1 cellular context compared by ENCODE assay signal in genomic region chr17:44308320-44308818, GRCh38.
A peak's percentile ranks its signal among the peaks of the same experiment; 100 is the strongest.
TF ChIP-seq lines count a peak whose summit lies in the region.

RUNDC3A (plus strand) TSS chr17:44308601; CDS start chr17:44308833, 232 bp downstream.

TF ChIP-seq in K562, 482 proteins besides CTCF, POLR2A, EP300 and RAD21 (continued from another document and continues in another):
- no peak for TF ChIP-seq E2F8 (IDR thresholded peaks at IDR 0.05; ENCODE audit: low read depth, partially characterized antibody)
- no peak for TF ChIP-seq SIX5 (IDR thresholded peaks at IDR 0.05; ENCODE audit: borderline replicate concordance in 1 of 2, insufficient read depth in 1 of 2, low read depth in 1 of 2, low read length in 2 of 2)
- no peak for TF ChIP-seq ZNF316 (IDR thresholded peaks at IDR 0.05)
- no peak for TF ChIP-seq CBX3 (IDR thresholded peaks at IDR 0.05; ENCODE audit: borderline replicate concordance in 1 of 2, low read length in 2 of 2)
- TF ChIP-seq ZBTB43 (CRISPR knock-in tag; IDR thresholded peaks at IDR 0.05): no peak
- no peak for TF ChIP-seq PTTG1 (tag; IDR thresholded peaks at IDR 0.05; ENCODE audit: low read depth)
- TF ChIP-seq ZNF134 (CRISPR knock-in tag; conservative IDR thresholded peaks at IDR 0.05): no peak
- no peak for TF ChIP-seq NR2C2 (CRISPR knock-in tag; IDR thresholded peaks at IDR 0.05)
- no peak for TF ChIP-seq NR2C2 (tag; IDR thresholded peaks at IDR 0.05)
- no peak for TF ChIP-seq POLR2AphosphoS2 (IDR thresholded peaks at IDR 0.05; ENCODE audit: low read length)
- TF ChIP-seq ZNF165 (CRISPR knock-in tag; IDR thresholded peaks at IDR 0.05; ENCODE audit: borderline replicate concordance): no peak
- no peak for TF ChIP-seq HDGF (IDR thresholded peaks at IDR 0.05)
- TF ChIP-seq CBFB (CRISPR knock-in tag; IDR thresholded peaks at IDR 0.05): no peak
- no peak for TF ChIP-seq NRF1 (conservative IDR thresholded peaks at IDR 0.05 in 1 of 2, IDR thresholded peaks at IDR 0.05 in 1 of 2)
- TF ChIP-seq HMGXB4 (CRISPR knock-in tag; IDR thresholded peaks at IDR 0.05): no peak
- no peak for TF ChIP-seq PHF8 (IDR thresholded peaks at IDR 0.05; ENCODE audit: borderline replicate concordance, low read length)
- no peak for TF ChIP-seq GTF2A2 (tag; IDR thresholded peaks at IDR 0.05)
- TF ChIP-seq KLF10 (CRISPR knock-in tag; IDR thresholded peaks at IDR 0.05): no peak
- TF ChIP-seq ZNF217 (CRISPR knock-in tag; IDR thresholded peaks at IDR 0.05): no peak
- no peak for TF ChIP-seq ELK1 (CRISPR knock-in tag; IDR thresholded peaks at IDR 0.05)
- no peak for TF ChIP-seq SRSF9 (IDR thresholded peaks at IDR 0.05; ENCODE audit: borderline replicate concordance, low read depth, low read length)
- TF ChIP-seq ZNF655 (CRISPR knock-in tag; IDR thresholded peaks at IDR 0.05): no peak
- no peak for TF ChIP-seq ZNF280B (CRISPR knock-in tag; IDR thresholded peaks at IDR 0.05)
- no peak for TF ChIP-seq GABPB2 (CRISPR knock-in tag; conservative IDR thresholded peaks at IDR 0.05)
- no peak for TF ChIP-seq MEF2A (IDR thresholded peaks at IDR 0.05; ENCODE audit: control insufficient read depth, low read depth, low read length)
- no peak for TF ChIP-seq NFATC3 (IDR thresholded peaks at IDR 0.05)
- TF ChIP-seq HMG20B (CRISPR knock-in tag; IDR thresholded peaks at IDR 0.05): no peak
- TF ChIP-seq NONO (IDR thresholded peaks at IDR 0.05; ENCODE audit: low read depth in 2 of 2, low read length in 1 of 2): 0 out of 4 replicates have a peak, but pooled peaks of 1 of the 2 experiments have one; percentile 16
- TF ChIP-seq POLR3A (IDR thresholded peaks at IDR 0.05; ENCODE audit: borderline replicate concordance, extremely low read depth, insufficient read depth, insufficient read length): no peak
- no peak for TF ChIP-seq CREB3 (tag; conservative IDR thresholded peaks at IDR 0.05; ENCODE audit: low read depth)
- TF ChIP-seq SMARCC2 (IDR thresholded peaks at IDR 0.05; ENCODE audit: low read depth): no peak
- no peak for TF ChIP-seq ZBTB5 (IDR thresholded peaks at IDR 0.05)
- peak; percentile 60 for TF ChIP-seq NFYB (IDR thresholded peaks at IDR 0.05; ENCODE audit: extremely low read depth, insufficient read length)
- no peak for TF ChIP-seq MXD1 (CRISPR knock-in tag; IDR thresholded peaks at IDR 0.05; ENCODE audit: borderline replicate concordance, poor library complexity, severe bottlenecking)
- TF ChIP-seq ETV5 (CRISPR knock-in tag; IDR thresholded peaks at IDR 0.05; ENCODE audit: low read depth): no peak
- TF ChIP-seq HCFC1 (IDR thresholded peaks at IDR 0.05; ENCODE audit: low read depth, low read length): no peak
- TF ChIP-seq CREM (IDR thresholded peaks at IDR 0.05; ENCODE audit: low read depth): peak; percentile 94
- no peak for TF ChIP-seq NFE2 (IDR thresholded peaks at IDR 0.05; ENCODE audit: low read depth)
- no peak for TF ChIP-seq MTA3 (IDR thresholded peaks at IDR 0.05; ENCODE audit: borderline replicate concordance)
- TF ChIP-seq HDAC2 (IDR thresholded peaks at IDR 0.05): 0 out of 2 replicates have a peak, but pooled peaks have one; percentile 38
- TF ChIP-seq CBX8 (IDR thresholded peaks at IDR 0.05; ENCODE audit: borderline replicate concordance, extremely low read depth, low read depth, low read length, poor library complexity, severe bottlenecking): no peak
- no peak for TF ChIP-seq ZNF77 (CRISPR knock-in tag; IDR thresholded peaks at IDR 0.05)
- no peak for TF ChIP-seq TAF9B (IDR thresholded peaks at IDR 0.05; ENCODE audit: partially characterized antibody)
- no peak for TF ChIP-seq CHD4 (IDR thresholded peaks at IDR 0.05; ENCODE audit: insufficient read depth, insufficient replicate concordance, low read depth, low read length, poor library complexity, severe bottlenecking)
- no peak for TF ChIP-seq ZNF785 (CRISPR knock-in tag; IDR thresholded peaks at IDR 0.05)
- no peak for TF ChIP-seq ZNF124 (CRISPR knock-in tag; IDR thresholded peaks at IDR 0.05)
- no peak for TF ChIP-seq IRF2 (CRISPR knock-in tag; IDR thresholded peaks at IDR 0.05)
- TF ChIP-seq HSF4 (CRISPR knock-in tag; IDR thresholded peaks at IDR 0.05; ENCODE audit: borderline replicate concordance): no peak
- TF ChIP-seq TGIF2 (CRISPR knock-in tag; IDR thresholded peaks at IDR 0.05): peak; percentile 93; the same call in 1 of the 2 replicates
- no peak for TF ChIP-seq FOXP4 (CRISPR knock-in tag; IDR thresholded peaks at IDR 0.05; ENCODE audit: borderline replicate concordance)
- TF ChIP-seq HDAC3 (IDR thresholded peaks at IDR 0.05; ENCODE audit: borderline replicate concordance, partially characterized antibody): no peak
- no peak for TF ChIP-seq TBP (optimal IDR thresholded peaks at IDR 0.05; ENCODE audit: low read depth, low read length)
- TF ChIP-seq TEAD1 (CRISPR knock-in tag; IDR thresholded peaks at IDR 0.05): no peak
- TF ChIP-seq GMEB1 (CRISPR knock-in tag; IDR thresholded peaks at IDR 0.05): no peak
- TF ChIP-seq ZKSCAN3 (CRISPR knock-in tag; IDR thresholded peaks at IDR 0.05): no peak
